Comparison of ENCODE assay signal across 9 cellular contexts in genomic region chr15:63049747-63050439, GRCh38. TPM values are rescaled to one million over a fixed set of nuclear protein-coding genes. Genes with fewer than 3 reads are reported as not detected.
A peak's percentile ranks its signal among the peaks of the same experiment; 100 is the strongest.
DNase-seq lines count a peak whose midpoint lies in the region; ATAC-seq and TF ChIP-seq lines count a peak whose summit lies in the region.
"Had no signal": no experiment of that assay in that cellular context is flagged by ENCODE, and none has a peak within 500 bp of the region (broad histone marks: within the 10 kb centered on the region; RNA-seq: fewer than 3 reads in every experiment).

No MANE protein-coding gene starts in this region.

- H3K27ac ChIP-seq in right cardiac atrium (ENCODE audit: low read length) = peak overlapping the region; percentile 72

- peak overlapping the region; percentile 92 for H3K4me3 Mint-ChIP-seq in HFFc6
- peak overlapping the region; percentile 80 for H3K4me3 Mint-ChIP-seq in activated CD4-positive, alpha-beta memory T cell treated with anti-CD3 and anti-CD28 coated beads, Interleukin-2, amount 10 ng/mL, durations not matched to agents 7 days and 5 days

- peaks cover 55% of the 10 kb centered on the region for H3K27me3 Mint-ChIP-seq in HFFc6 (ENCODE audit: insufficient read depth)
- peaks cover 28% of the 10 kb centered on the region for H3K27me3 Mint-ChIP-seq in activated CD4-positive, alpha-beta memory T cell treated with anti-CD3 and anti-CD28 coated beads, Interleukin-2, amount 10 ng/mL, durations not matched to agents 7 days and 5 days

- CTCF ChIA-PET in activated CD4-positive, alpha-beta memory T cell treated with anti-CD3 and anti-CD28 coated beads, Interleukin-2, amount 10 ng/mL, durations not matched to agents 7 days and 5 days (lab: Charles Lee) = interaction anchor here (2.9 to 4.1 kb wide), 5 partner anchors 7 to 352 kb away, joined by 21 to 75 read pairs (median 32); no protein-coding TSS in a partner anchor

- intact Hi-C loops in right cardiac atrium (cut with DNase I) = loop anchor here (5.0 to 10.0 kb wide), 4 partner anchors 42 to 265 kb away; no protein-coding TSS in a partner anchor

- peaks cover 15% of the 10 kb centered on the region for H3K4me1 ChIP-seq in right cardiac atrium (ENCODE audit: control insufficient read depth, insufficient read depth, low read length)
- H3K4me1 ChIP-seq in skeletal muscle satellite cell (ENCODE audit: control insufficient read depth, insufficient read depth, low read length) = peaks cover 79% of the 10 kb centered on the region

- POLR2A ChIA-PET in activated CD4-positive, alpha-beta memory T cell treated with anti-CD3 and anti-CD28 coated beads, Interleukin-2, amount 10 ng/mL, durations not matched to agents 7 days and 5 days (lab: Charles Lee) = interaction anchor here (2.7 kb wide), 1 partner anchor 7 kb away, joined by 7 read pairs; no protein-coding TSS in a partner anchor

- H3K27ac Mint-ChIP-seq in HFFc6 = peak overlapping the region; percentile 92
- no peak overlapping the region for H3K27ac Mint-ChIP-seq in activated CD4-positive, alpha-beta memory T cell treated with anti-CD3 and anti-CD28 coated beads, Interleukin-2, amount 10 ng/mL, durations not matched to agents 7 days and 5 days

- peaks cover 84% of the 10 kb centered on the region for H3K36me3 Mint-ChIP-seq in HFFc6 (ENCODE audit: low read depth)
- H3K36me3 Mint-ChIP-seq in activated CD4-positive, alpha-beta memory T cell treated with anti-CD3 and anti-CD28 coated beads, Interleukin-2, amount 10 ng/mL, durations not matched to agents 7 days and 5 days (ENCODE audit: low read depth) = no peaks in the 10 kb centered on the region

- no peak for TF ChIP-seq CTCF in HFFc6 (IDR thresholded peaks at IDR 0.05)

- 64% methylated on average over 8 of the region's 8 CpGs for WGBS in right cardiac atrium

- H3K4me2 ChIP-seq in skeletal muscle satellite cell (ENCODE audit: low read length) = peak overlapping the region; percentile 95

- peak overlapping the region; percentile 86 for H3K4me3 ChIP-seq in right cardiac atrium (ENCODE audit: low read length)
- peak overlapping the region; percentile 92 for H3K4me3 ChIP-seq in skeletal muscle satellite cell (ENCODE audit: low read length)

- H3K9me3 ChIP-seq in right cardiac atrium (ENCODE audit: control insufficient read depth, low read length) (no peaks in the 10 kb centered on the region), skeletal muscle satellite cell (replicated peaks; ENCODE audit: low read length) (no peaks in the 10 kb centered on the region)

- peaks cover 91% of the 10 kb centered on the region for H3K4me1 Mint-ChIP-seq in HFFc6 (ENCODE audit: low read depth)
- H3K4me1 Mint-ChIP-seq in activated CD4-positive, alpha-beta memory T cell treated with anti-CD3 and anti-CD28 coated beads, Interleukin-2, amount 10 ng/mL, durations not matched to agents 7 days and 5 days = peaks cover 13% of the 10 kb centered on the region

- peaks cover 62% of the 10 kb centered on the region for H3K36me3 ChIP-seq in skeletal muscle satellite cell (ENCODE audit: insufficient read depth, low read length)

- H3K9me3 Mint-ChIP-seq in HFFc6 = no peaks in the 10 kb centered on the region
- no peaks in the 10 kb centered on the region for H3K9me3 Mint-ChIP-seq in activated CD4-positive, alpha-beta memory T cell treated with anti-CD3 and anti-CD28 coated beads, Interleukin-2, amount 10 ng/mL, durations not matched to agents 7 days and 5 days

- H3K27me3 ChIP-seq in right cardiac atrium (ENCODE audit: control insufficient read depth, insufficient read depth) = no peaks in the 10 kb centered on the region
- H3K27me3 ChIP-seq in skeletal muscle satellite cell (ENCODE audit: control insufficient read depth, insufficient read depth, low read length) = no peaks in the 10 kb centered on the region

- ATAC-seq in right cardiac atrium = no peak
- no peak for ATAC-seq in HG02885 (IDR thresholded peaks at IDR 0.05; ENCODE audit: poor library complexity, unreplicated experiment)
- ATAC-seq in GM18519 (IDR thresholded peaks at IDR 0.05; ENCODE audit: low FRiP score, unreplicated experiment) = no peak

- H3K9ac ChIP-seq in skeletal muscle satellite cell (ENCODE audit: low read depth, low read length) = peak overlapping the region; percentile 98

- DNase-seq in HFFc6 (no peak), right cardiac atrium (no peak), NCI-H2081 treated with DMSO at 0.1 percent for 48 hours (lab: John Stamatoyannopoulos, UW) (no peak)
- DNase-seq in activated CD4-positive, alpha-beta memory T cell treated with anti-CD3 and anti-CD28 coated beads, Interleukin-2, amount 10 ng/mL, durations not matched to agents 7 days and 5 days = no peak
- no peak for DNase-seq in stimulated activated CD4-positive, alpha-beta T cell treated with anti-CD3 and anti-CD28 coated beads, Interleukin-12 subunit alpha, Interleukin-12 subunit beta, amount 100 ng/mL, for 4 hours
- DNase-seq: Karpas-422 had no signal

RNA-seq across cellular contexts. Expression of gene TPM1, which starts 7.3 kb away (rescaled TPM):
- total RNA-seq in HFFc6 (2021; fragmentation: NEBNext Ultra II Directional; extraction: Animal tissue kit (Norgen Biotek cat#: 25700)) = 1,000 to 10,000 TPM; 1,264 to 1,620 (median 1,342) TPM
- 1 to 10 TPM; 4.8 to 6.2 TPM for total RNA-seq in activated CD4-positive, alpha-beta memory T cell treated with anti-CD3 and anti-CD28 coated beads, Interleukin-2, amount 10 ng/mL, durations not matched to agents 7 days and 5 days
- total RNA-seq in right cardiac atrium = 1,000 to 10,000 TPM; 6,360 to 7,970 (median 7,200) TPM
- 10,076 TPM for polyA plus RNA-seq in right cardiac atrium
- 169 and 227 TPM in 2 replicates for total RNA-seq in skeletal muscle satellite cell (2012; rRNA removed)

Comparison
In these comparisons a context has a peak if more than half of its experiments do, and no peak if none do; other contexts are left out.
1. RNA of gene TPM1, which starts 7.3 kb away (total RNA-seq): 6,360 to 7,970 TPM in right cardiac atrium and 1,264 to 1,620 TPM in HFFc6; 4.8 to 6.2 TPM in activated CD4-positive, alpha-beta memory T cell treated with anti-CD3 and anti-CD28 coated beads, Interleukin-2, amount 10 ng/mL, durations not matched to agents 7 days and 5 days; every median in the first group is over 100 times any median in the second.